17 cellular contexts compared by ENCODE assay signal in genomic region chr21:42736646-42737350, GRCh38.
A peak's percentile ranks its signal among the peaks of the same experiment; 100 is the strongest.
DNase-seq lines count a peak whose midpoint lies in the region; ATAC-seq and TF ChIP-seq lines count a peak whose summit lies in the region.
"Had no signal": no experiment of that assay in that cellular context is flagged by ENCODE, and none has a peak within 500 bp of the region (broad histone marks: within the 10 kb centered on the region; RNA-seq: fewer than 3 reads in every experiment).

No MANE protein-coding gene starts in this region.

- H3K36me3 ChIP-seq in left ventricle myocardium inferior (peaks cover 19% of the 10 kb centered on the region), right atrium auricular region (no peaks in the 10 kb centered on the region), mucosa of rectum (ENCODE audit: control insufficient read depth in 2 of 2, insufficient read depth in 2 of 2, low read length in 2 of 2) (peaks cover 22 to 31% of the 10 kb centered on the region in 2 donors), upper lobe of left lung (no peaks in the 10 kb centered on the region)
- H3K36me3 ChIP-seq: SJCRH30, thoracic aorta had no signal

- DNase-seq in left ventricle myocardium inferior = no peak
- DNase-seq in right atrium auricular region (ENCODE audit: low spot score) = no peak
- DNase-seq in activated naive CD8-positive, alpha-beta T cell treated with anti-CD3 and anti-CD28 coated beads, Interleukin-2, amount 50 U/mL, for 24 hours = no peak
- peak in 1 of 2 donors; percentile 46 for DNase-seq in upper lobe of left lung
- no peak for DNase-seq in SHP77 (lab: John Stamatoyannopoulos, UW)
- no peak for DNase-seq in activated gamma-delta T cell (lab: John Stamatoyannopoulos, UW)
- DNase-seq in NCI-H446 treated with DMSO at 0.1 percent for 48 hours (lab: John Stamatoyannopoulos, UW) = no peak
- DNase-seq: EL, islet precursor cell, NCI-H1694 treated with DMSO at 0.1 percent for 48 hours, PC-3, SJCRH30 had no signal

- H3K27ac Mint-ChIP-seq in activated naive CD8-positive, alpha-beta T cell treated with anti-CD3 and anti-CD28 coated beads, Interleukin-2, amount 50 U/mL, for 24 hours = peak overlapping the region; percentile 98

- peaks cover 45% of the 10 kb centered on the region for H3K4me1 Mint-ChIP-seq in activated naive CD8-positive, alpha-beta T cell treated with anti-CD3 and anti-CD28 coated beads, Interleukin-2, amount 50 U/mL, for 24 hours

- H3K4me3 ChIP-seq in left ventricle myocardium inferior (no peak overlapping the region), right atrium auricular region (no peak overlapping the region), mucosa of rectum (ENCODE audit: low read length in 2 of 2) (no peak overlapping the region), upper lobe of left lung (no peak overlapping the region)
- H3K4me3 ChIP-seq: hepatocyte, K562, SJCRH30, thoracic aorta had no signal

- ATAC-seq in activated naive CD8-positive, alpha-beta T cell treated with anti-CD3 and anti-CD28 coated beads, Interleukin-2, amount 50 U/mL, for 24 hours = no peak
- ATAC-seq in upper lobe of left lung (ENCODE audit: low FRiP score in 2 of 2) = no peak
- ATAC-seq: K562, PC-3 had no signal

- H3K4me3 Mint-ChIP-seq in activated naive CD8-positive, alpha-beta T cell treated with anti-CD3 and anti-CD28 coated beads, Interleukin-2, amount 50 U/mL, for 24 hours = no peak overlapping the region
- H3K4me3 Mint-ChIP-seq: nephron had no signal

- TF ChIP-seq CTCF in left ventricle myocardium inferior (IDR thresholded peaks at IDR 0.05; ENCODE audit: borderline replicate concordance) (no peak), right atrium auricular region (IDR thresholded peaks at IDR 0.05) (no peak), upper lobe of left lung (IDR thresholded peaks at IDR 0.05) (no peak)

- 86 to 89% methylated on average over 9 to 10 of the region's 12 CpGs for WGBS in upper lobe of left lung, 2 donors

- H3K27ac ChIP-seq in left ventricle myocardium inferior (replicated peaks) (peak overlapping the region; percentile 84), right atrium auricular region (no peak overlapping the region), mucosa of rectum (ENCODE audit: low read depth in 2 of 2, low read length in 2 of 2) (peak overlapping the region; percentile 89 to 95), upper lobe of left lung (peak overlapping the region in 3 of 4 donors; percentile 86 to 91 (median 88))
- H3K27ac ChIP-seq: SJCRH30, thoracic aorta had no signal

- no peak for TF ChIP-seq POLR2A in upper lobe of left lung (IDR thresholded peaks at IDR 0.05)

- H3K9ac ChIP-seq in mucosa of rectum (ENCODE audit: low read depth in 1 of 2, low read length in 2 of 2) = peak overlapping the region in 1 of 2 donors; percentile 45

- TF ChIP-seq EP300 in upper lobe of left lung (IDR thresholded peaks at IDR 0.05) = no peak

- intact Hi-C loops in left ventricle myocardium inferior (cut with micrococcal nuclease) = no loop called here

- H3K9me3 ChIP-seq in left ventricle myocardium inferior (replicated peaks) (no peaks in the 10 kb centered on the region), right atrium auricular region (no peaks in the 10 kb centered on the region), mucosa of rectum (ENCODE audit: control insufficient read depth in 2 of 2, low read length in 2 of 2) (no peaks in the 10 kb centered on the region), upper lobe of left lung (no peaks in the 10 kb centered on the region)
- H3K9me3 ChIP-seq: SJCRH30, thoracic aorta had no signal

- no peaks in the 10 kb centered on the region for H3K27me3 Mint-ChIP-seq in activated naive CD8-positive, alpha-beta T cell treated with anti-CD3 and anti-CD28 coated beads, Interleukin-2, amount 50 U/mL, for 24 hours

- H3K27me3 ChIP-seq in left ventricle myocardium inferior (ENCODE audit: low read depth) (no peaks in the 10 kb centered on the region), right atrium auricular region (no peaks in the 10 kb centered on the region), mucosa of rectum (ENCODE audit: control insufficient read depth in 2 of 2, insufficient read depth in 2 of 2, low read length in 2 of 2) (no peaks in the 10 kb centered on the region), upper lobe of left lung (no peaks in the 10 kb centered on the region)
- H3K27me3 ChIP-seq: hepatocyte, SJCRH30 had no signal

- peaks cover 35% of the 10 kb centered on the region for H3K4me1 ChIP-seq in left ventricle myocardium inferior
- peaks cover 0 to 23% of the 10 kb centered on the region in 2 donors for H3K4me1 ChIP-seq in right atrium auricular region
- H3K4me1 ChIP-seq in mucosa of rectum (ENCODE audit: control insufficient read depth in 2 of 2, insufficient read depth in 2 of 2, low read length in 2 of 2) = peaks cover 44 to 52% of the 10 kb centered on the region in 2 donors
- peaks cover 31 to 64% (median 41%) of the 10 kb centered on the region in 4 donors for H3K4me1 ChIP-seq in upper lobe of left lung
- H3K4me1 ChIP-seq: SJCRH30 had no signal

- no peaks in the 10 kb centered on the region for H3K9me3 Mint-ChIP-seq in activated naive CD8-positive, alpha-beta T cell treated with anti-CD3 and anti-CD28 coated beads, Interleukin-2, amount 50 U/mL, for 24 hours
- H3K9me3 Mint-ChIP-seq: nephron had no signal

- peaks cover 4% of the 10 kb centered on the region for H3K36me3 Mint-ChIP-seq in activated naive CD8-positive, alpha-beta T cell treated with anti-CD3 and anti-CD28 coated beads, Interleukin-2, amount 50 U/mL, for 24 hours (ENCODE audit: low read depth)

Comparison
In these comparisons a context has a peak if more than half of its experiments do, and no peak if none do; other contexts are left out.
1. H3K27ac ChIP-seq: peak in left ventricle myocardium inferior (single experiment), mucosa of rectum (2 of 2) and upper lobe of left lung (3 of 4); none in right atrium auricular region (0 of 2).